In genomic region chr3:5195605-5196004, GRCh38 we compare ENCODE assay signal across 8 cellular contexts. TPM values are rescaled to one million over a fixed set of nuclear protein-coding genes. Genes with fewer than 3 reads are reported as not detected.
DNase-seq lines count a peak whose midpoint lies in the region; ATAC-seq and TF ChIP-seq lines count a peak whose summit lies in the region.

No MANE protein-coding gene starts in this region.

- peak; percentile 44 for ATAC-seq in left lung

- H3K36me3 Mint-ChIP-seq in activated CD4-positive, alpha-beta memory T cell treated with anti-CD3 and anti-CD28 coated beads for 36 hours: peaks cover 82% of the 10 kb centered on the region
- H3K36me3 Mint-ChIP-seq in neural progenitor cell: peaks cover 30% of the 10 kb centered on the region

- TF ChIP-seq CTCF in AG10803 (conservative IDR thresholded peaks at IDR 0.05; ENCODE audit: low read length) (no peak), left lung (IDR thresholded peaks at IDR 0.05) (no peak), neural progenitor cell (IDR thresholded peaks at IDR 0.05) (no peak), esophagus muscularis mucosa (IDR thresholded peaks at IDR 0.05) (no peak)

- POLR2A ChIA-PET in activated CD4-positive, alpha-beta memory T cell treated with anti-CD3 and anti-CD28 coated beads for 36 hours (lab: Charles Lee): interaction anchor here (1.1 to 8.4 kb wide), 4 partner anchors 8 to 216 kb away, joined by 3 to 119 read pairs (median 66); partner anchors contain the start of genes ARL8B, BHLHE40 and EDEM1

- 61% methylated on average over 2 of the region's 2 CpGs for WGBS in esophagus muscularis mucosa

- H3K36me3 ChIP-seq in KOPT-K1 (ENCODE audit: insufficient read depth, low read length): peaks cover 50% of the 10 kb centered on the region
- peaks cover 0 to 12% of the 10 kb centered on the region in 2 donors for H3K36me3 ChIP-seq in left lung
- H3K36me3 ChIP-seq in neural progenitor cell: no peaks in the 10 kb centered on the region
- peaks cover 0 to 32% (median 14%) of the 10 kb centered on the region in 4 donors for H3K36me3 ChIP-seq in esophagus muscularis mucosa

- no peaks in the 10 kb centered on the region for H4K20me1 ChIP-seq in neural progenitor cell (ENCODE audit: low read depth)

- CTCF ChIA-PET in activated CD4-positive, alpha-beta memory T cell treated with anti-CD3 and anti-CD28 coated beads for 36 hours (lab: Charles Lee): interaction anchor here (2.7 kb wide), 1 partner anchor 73 kb away, joined by 18 read pairs; the partner anchor contains the start of gene ARL8B

- no peak for TF ChIP-seq EP300 in esophagus muscularis mucosa (IDR thresholded peaks at IDR 0.05)

- intact Hi-C loops in activated CD4-positive, alpha-beta memory T cell treated with anti-CD3 and anti-CD28 coated beads for 36 hours (cut with micrococcal nuclease): loop anchor here (2.0 to 5.0 kb wide), 9 partner anchors 35 to 893 kb away; partner anchors contain the start of genes BHLHE40 and SETMAR
- intact Hi-C loops in left lung (cut with DNase I): no loop called here
- intact Hi-C loops in esophagus muscularis mucosa (cut with DNase I): no loop called here

- H3K27me3 Mint-ChIP-seq in activated CD4-positive, alpha-beta memory T cell treated with anti-CD3 and anti-CD28 coated beads for 36 hours: no peaks in the 10 kb centered on the region
- H3K27me3 Mint-ChIP-seq in neural progenitor cell (ENCODE audit: insufficient read depth, low read depth): no peaks in the 10 kb centered on the region

- H3K9ac ChIP-seq in neural progenitor cell: no peak overlapping the region

- H3K4me1 ChIP-seq in left lung (peaks cover 38 to 92% of the 10 kb centered on the region in 2 donors), neural progenitor cell (no peaks in the 10 kb centered on the region), esophagus muscularis mucosa (peaks cover 27 to 49% (median 38%) of the 10 kb centered on the region in 4 donors)

- peaks cover 26% of the 10 kb centered on the region for H3K79me2 ChIP-seq in neural progenitor cell (ENCODE audit: low read depth)

- H3K9me3 ChIP-seq in KOPT-K1 (ENCODE audit: insufficient read depth, low read length, poor library complexity, severe bottlenecking) (no peaks in the 10 kb centered on the region), left lung (no peaks in the 10 kb centered on the region), neural progenitor cell (ENCODE audit: low read depth) (no peaks in the 10 kb centered on the region), esophagus muscularis mucosa (no peaks in the 10 kb centered on the region)

- H2AFZ ChIP-seq in neural progenitor cell (replicated peaks): no peak overlapping the region

- H3K27ac ChIP-seq in KOPT-K1 (ENCODE audit: low read depth, low read length, poor library complexity, severe bottlenecking) (peak overlapping the region; percentile 85), left lung (peak overlapping the region; percentile 30 to 72), neural progenitor cell (no peak overlapping the region), esophagus muscularis mucosa (replicated peaks in 1 of 4) (peak overlapping the region in 2 of 4 donors; percentile 22 to 29)

- peak overlapping the region; percentile 98 for H3K27ac Mint-ChIP-seq in activated CD4-positive, alpha-beta memory T cell treated with anti-CD3 and anti-CD28 coated beads for 36 hours
- H3K27ac Mint-ChIP-seq in neural progenitor cell: no peak overlapping the region

- H3K27me3 ChIP-seq in left lung (no peaks in the 10 kb centered on the region), neural progenitor cell (no peaks in the 10 kb centered on the region), esophagus muscularis mucosa (no peaks in the 10 kb centered on the region)

- H3K4me3 Mint-ChIP-seq in activated CD4-positive, alpha-beta memory T cell treated with anti-CD3 and anti-CD28 coated beads for 36 hours: peak overlapping the region; percentile 66
- H3K4me3 Mint-ChIP-seq in neural progenitor cell: no peak overlapping the region

- no peak overlapping the region for H3K4me3 ChIP-seq in AG10803 (ENCODE audit: low read length)
- H3K4me3 ChIP-seq in left lung: no peak overlapping the region
- H3K4me3 ChIP-seq in neural progenitor cell: no peak overlapping the region
- H3K4me3 ChIP-seq in esophagus muscularis mucosa: no peak overlapping the region

- no peak for TF ChIP-seq POLR2A in esophagus muscularis mucosa (IDR thresholded peaks at IDR 0.05; ENCODE audit: low read depth)

- no peaks in the 10 kb centered on the region for H3F3A ChIP-seq in neural progenitor cell (ENCODE audit: low read depth)

- no peaks in the 10 kb centered on the region for H3K9me3 Mint-ChIP-seq in activated CD4-positive, alpha-beta memory T cell treated with anti-CD3 and anti-CD28 coated beads for 36 hours
- H3K9me3 Mint-ChIP-seq in neural progenitor cell: no peaks in the 10 kb centered on the region

- H3K4me1 Mint-ChIP-seq in activated CD4-positive, alpha-beta memory T cell treated with anti-CD3 and anti-CD28 coated beads for 36 hours (ENCODE audit: low read depth): peaks cover 86% of the 10 kb centered on the region
- peaks cover 4% of the 10 kb centered on the region for H3K4me1 Mint-ChIP-seq in neural progenitor cell

- no peak overlapping the region for H3K4me2 ChIP-seq in neural progenitor cell

- DNase-seq in AG10803 (ENCODE audit: low read depth) (peak; percentile 43), left lung (peak in 1 of 2 donors; percentile 66), neural progenitor cell (ENCODE audit: low spot score) (no peak), NCI-H146 (lab: John Stamatoyannopoulos, UW) (no peak), esophagus muscularis mucosa (ENCODE audit: extremely low spot score) (no peak), SK-N-DZ (ENCODE audit: low spot score) (no peak)
- peak; percentile 69 for DNase-seq in activated CD4-positive, alpha-beta memory T cell treated with anti-CD3 and anti-CD28 coated beads for 36 hours

RNA-seq across cellular contexts. Expression of gene EDEM1, which starts 8.1 kb away (rescaled TPM):
- total RNA-seq in activated CD4-positive, alpha-beta memory T cell treated with anti-CD3 and anti-CD28 coated beads for 36 hours: 100 to 1,000 TPM; 192 to 203 TPM
- total RNA-seq in left lung (100 to 1,000 TPM; 103 to 104 TPM), neural progenitor cell (ENCODE audit: low replicate concordance) (11.8 and 12.3 TPM in 2 replicates), esophagus muscularis mucosa (10 to 100 TPM; 16.6 to 23.3 (median 19.3) TPM)
- 7.0 and 9.4 TPM in 2 replicates for polyA plus RNA-seq in SK-N-DZ (2014; cell fraction: cytosol; rRNA removed)
- 10.1 and 24.4 TPM in 2 replicates for polyA plus RNA-seq in SK-N-DZ (2014; cell fraction: nucleus; rRNA removed)

Comparison
In these comparisons a context has a peak if more than half of its experiments do, and no peak if none do; other contexts are left out.
1. DNase-seq: peak in AG10803 (single experiment) and activated CD4-positive, alpha-beta memory T cell treated with anti-CD3 and anti-CD28 coated beads for 36 hours (single experiment); none in neural progenitor cell (single experiment), NCI-H146 (single experiment), esophagus muscularis mucosa (single experiment) and SK-N-DZ (single experiment).